1 cellular context compared by ENCODE assay signal in the genomic region with DNA sequence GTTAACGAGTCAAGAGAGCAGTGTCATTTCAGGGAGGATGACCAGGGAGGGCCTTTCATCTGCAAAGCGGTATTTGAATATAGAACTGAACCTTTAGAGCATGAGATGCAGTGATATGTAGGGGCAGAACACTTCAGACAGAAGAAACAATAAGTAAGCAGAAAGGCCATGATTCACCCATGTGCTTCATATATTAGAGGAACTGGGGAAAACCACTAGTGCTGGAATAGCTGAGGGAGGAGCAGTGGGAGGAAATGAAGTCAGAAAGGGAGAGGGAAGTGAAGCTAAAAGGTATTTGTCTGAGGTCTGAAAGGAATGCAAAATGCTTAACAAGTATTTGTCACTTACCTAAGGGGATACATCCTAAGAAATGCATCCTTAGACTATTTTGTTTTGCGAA.
TF ChIP-seq lines count a peak whose summit lies in the region.

No MANE protein-coding gene starts in this region.

TF ChIP-seq in K562, 482 proteins besides CTCF, POLR2A, EP300 and RAD21 (continued from another document):
- TF ChIP-seq PRDM10 (IDR thresholded peaks at IDR 0.05; ENCODE audit: partially characterized antibody) = peak; percentile 69
